ENCODE assay signal across 18 cellular contexts in genomic region chr20:56875803-56876202, GRCh38.
A peak's percentile ranks its signal among the peaks of the same experiment; 100 is the strongest.
DNase-seq lines count a peak whose midpoint lies in the region; ATAC-seq, FAIRE-seq and TF ChIP-seq lines count a peak whose summit lies in the region.
"Had no signal": no experiment of that assay in that cellular context is flagged by ENCODE, and none has a peak within 500 bp of the region (broad histone marks: within the 10 kb centered on the region; RNA-seq: fewer than 3 reads in every experiment).

No MANE protein-coding gene starts in this region.

- H3K9ac ChIP-seq in astrocyte (ENCODE audit: low read length) = no peak overlapping the region
- H3K9ac ChIP-seq: BLaER1 had no signal

- peaks cover 19% of the 10 kb centered on the region for H3K27me3 Mint-ChIP-seq in astrocyte (ENCODE audit: low read depth, unreplicated experiment)
- no peaks in the 10 kb centered on the region for H3K27me3 Mint-ChIP-seq in stimulated activated memory B cell treated with anti-CD40 and anti-IgM and Interleukin-4, amounts not matched to agents 10 μg/mL and 1 μg/mL and 100 μg/mL, for 72 hours
- H3K27me3 Mint-ChIP-seq: B cell; CD4-positive, CD25-positive, alpha-beta regulatory T cell had no signal

- no peak overlapping the region for H3K4me3 Mint-ChIP-seq in astrocyte (ENCODE audit: unreplicated experiment)
- H3K4me3 Mint-ChIP-seq in stimulated activated memory B cell treated with anti-CD40 and anti-IgM and Interleukin-4, amounts not matched to agents 10 μg/mL and 1 μg/mL and 100 μg/mL, for 72 hours = no peak overlapping the region
- H3K4me3 Mint-ChIP-seq: B cell; CD4-positive, CD25-positive, alpha-beta regulatory T cell; CD8-positive, alpha-beta T cell; GM23338; H9; HFFc6 had no signal

- no peak overlapping the region for H3K4me3 ChIP-seq in HEK293 (ENCODE audit: low read depth, low read length)
- H3K4me3 ChIP-seq in PC-9 = no peak overlapping the region
- no peak overlapping the region for H3K4me3 ChIP-seq in astrocyte (ENCODE audit: insufficient read depth, low read depth, low read length)
- H3K4me3 ChIP-seq: BLaER1, GM12878, GM23338 had no signal

- H3K27me3 ChIP-seq in PC-9 (ENCODE audit: insufficient read depth, low read depth) (no peaks in the 10 kb centered on the region), astrocyte (ENCODE audit: insufficient read depth, low read length) (no peaks in the 10 kb centered on the region)
- H3K27me3 ChIP-seq: BLaER1 had no signal

- FAIRE-seq in astrocyte (lab: Jason Lieb, UNC) (no peak), HTR-8/SVneo (lab: Jason Lieb, UNC) (no peak)
- FAIRE-seq: GM12878 had no signal

- H3K79me2 ChIP-seq in PC-9 (ENCODE audit: low read depth) = no peaks in the 10 kb centered on the region
- no peaks in the 10 kb centered on the region for H3K79me2 ChIP-seq in astrocyte (ENCODE audit: insufficient read depth, low read length)

- H4K20me1 ChIP-seq in PC-9 (ENCODE audit: insufficient read depth) (no peaks in the 10 kb centered on the region), astrocyte (ENCODE audit: insufficient read depth, low read length) (no peaks in the 10 kb centered on the region)
- H4K20me1 ChIP-seq: BLaER1 had no signal

- POLR2A ChIA-PET in HEK293 (lab: Yijun Ruan, JAX) = no interaction called here
- POLR2A ChIA-PET in PC-9 (lab: Charles Lee; ENCODE audit: unreplicated experiment) = no interaction called here

- no TSS peak for BruUV-seq in PC-9 (replicated peaks; lab: Mats Ljungman, UMichigan)

- H2AFZ ChIP-seq in PC-9 (no peak overlapping the region), astrocyte (ENCODE audit: low read depth, low read length) (no peak overlapping the region)

- H3K4me1 ChIP-seq in HEK293 (ENCODE audit: control insufficient read depth, insufficient read depth, low read length) = no peaks in the 10 kb centered on the region
- peaks cover 13% of the 10 kb centered on the region for H3K4me1 ChIP-seq in PC-9 (replicated peaks; ENCODE audit: insufficient read depth)
- H3K4me1 ChIP-seq in astrocyte (ENCODE audit: insufficient read depth, low read length) = peaks cover 2% of the 10 kb centered on the region

- H3K4me2 ChIP-seq in PC-9 = peak overlapping the region; percentile 61; the same call in 1 of the 2 replicates
- H3K4me2 ChIP-seq in astrocyte (ENCODE audit: low read length) = no peak overlapping the region
- H3K4me2 ChIP-seq: BLaER1, GM23338 had no signal

- H3K36me3 ChIP-seq in HEK293 (ENCODE audit: control insufficient read depth in 2 of 2, insufficient read depth in 1 of 2, low read length in 2 of 2) (no peaks in the 10 kb centered on the region), PC-9 (ENCODE audit: low read depth) (no peaks in the 10 kb centered on the region), astrocyte (ENCODE audit: insufficient read depth, low read length) (no peaks in the 10 kb centered on the region)
- H3K36me3 ChIP-seq: BLaER1 had no signal

- no peak for ATAC-seq in stimulated activated memory B cell treated with anti-CD40 and anti-IgM and Interleukin-4, amounts not matched to agents 10 μg/mL and 1 μg/mL and 100 μg/mL, for 72 hours
- ATAC-seq in GM19035 (IDR thresholded peaks at IDR 0.05; ENCODE audit: unreplicated experiment) = no peak
- ATAC-seq: CD8-positive, alpha-beta T cell; GM12878 had no signal

- peak overlapping the region; percentile 23 for H3K27ac Mint-ChIP-seq in astrocyte (ENCODE audit: unreplicated experiment)
- no peak overlapping the region for H3K27ac Mint-ChIP-seq in stimulated activated memory B cell treated with anti-CD40 and anti-IgM and Interleukin-4, amounts not matched to agents 10 μg/mL and 1 μg/mL and 100 μg/mL, for 72 hours
- H3K27ac Mint-ChIP-seq: B cell; CD4-positive, CD25-positive, alpha-beta regulatory T cell; CD8-positive, alpha-beta T cell; GM23338; HFFc6 had no signal

- H3K36me3 Mint-ChIP-seq in astrocyte (ENCODE audit: low read depth, unreplicated experiment) = no peaks in the 10 kb centered on the region
- H3K36me3 Mint-ChIP-seq in stimulated activated memory B cell treated with anti-CD40 and anti-IgM and Interleukin-4, amounts not matched to agents 10 μg/mL and 1 μg/mL and 100 μg/mL, for 72 hours = no peaks in the 10 kb centered on the region
- H3K36me3 Mint-ChIP-seq: CD4-positive, CD25-positive, alpha-beta regulatory T cell; CD8-positive, alpha-beta T cell had no signal

- CTCF ChIA-PET in HEK293 (lab: Yijun Ruan, JAX) (interaction anchor here (1.5 kb wide), 1 partner anchor 98 kb away, joined by 5 read pairs; no protein-coding TSS in a partner anchor), PC-9 (lab: Charles Lee) (no interaction called here)

- no peak for DNase-seq in PC-9
- DNase-seq in astrocyte (ENCODE audit: low read depth) = no peak
- no peak for DNase-seq in HTR-8/SVneo (ENCODE audit: insufficient read length, low spot score)
- DNase-seq: CD4-positive, CD25-positive, alpha-beta regulatory T cell; CD8-positive, alpha-beta T cell; DMS79; GDM1; H9 had no signal

- TF ChIP-seq CTCF in HEK293 (tag by site-specific recombination; IDR thresholded peaks at IDR 0.05) (no peak), PC-9 (conservative IDR thresholded peaks at IDR 0.05) (no peak), astrocyte (IDR thresholded peaks at IDR 0.05; ENCODE audit: insufficient read depth, low read depth, low read length) (no peak)

- peaks cover 7% of the 10 kb centered on the region; the same call in 1 of the 2 replicates for H3F3A ChIP-seq in PC-9 (ENCODE audit: insufficient read depth, low read depth)

- no peaks in the 10 kb centered on the region for H3K9me2 ChIP-seq in PC-9 (ENCODE audit: insufficient read depth)

- peaks cover 3% of the 10 kb centered on the region for H3K9me3 Mint-ChIP-seq in astrocyte (ENCODE audit: unreplicated experiment)
- peaks cover 16% of the 10 kb centered on the region for H3K9me3 Mint-ChIP-seq in stimulated activated memory B cell treated with anti-CD40 and anti-IgM and Interleukin-4, amounts not matched to agents 10 μg/mL and 1 μg/mL and 100 μg/mL, for 72 hours
- H3K9me3 Mint-ChIP-seq: GM23338, HFFc6 had no signal

- H3K4me1 Mint-ChIP-seq in astrocyte (ENCODE audit: low read depth, unreplicated experiment) = no peaks in the 10 kb centered on the region
- no peaks in the 10 kb centered on the region for H3K4me1 Mint-ChIP-seq in stimulated activated memory B cell treated with anti-CD40 and anti-IgM and Interleukin-4, amounts not matched to agents 10 μg/mL and 1 μg/mL and 100 μg/mL, for 72 hours
- H3K4me1 Mint-ChIP-seq: B cell; CD4-positive, CD25-positive, alpha-beta regulatory T cell had no signal

- intact Hi-C loops in PC-9 (cut with micrococcal nuclease; ENCODE audit: unreplicated experiment) = loop anchor here (10.0 kb wide), 1 partner anchor 251 kb away; the partner anchor contains the start of gene TFAP2C

- H3K9me3 ChIP-seq in HEK293 (ENCODE audit: control insufficient read depth, insufficient read depth, low read depth, low read length) = no peaks in the 10 kb centered on the region
- no peaks in the 10 kb centered on the region for H3K9me3 ChIP-seq in PC-9 (ENCODE audit: insufficient read depth, low read depth)
- no peaks in the 10 kb centered on the region for H3K9me3 ChIP-seq in astrocyte (ENCODE audit: insufficient read depth, low read depth, low read length)
- H3K9me3 ChIP-seq: Caco-2 had no signal

- H3K27ac ChIP-seq in HEK293 (ENCODE audit: extremely low read depth, low read depth, low read length) = no peak overlapping the region
- no peak overlapping the region for H3K27ac ChIP-seq in PC-9
- H3K27ac ChIP-seq in astrocyte (ENCODE audit: low read depth, low read length) = no peak overlapping the region
- H3K27ac ChIP-seq: BLaER1, C4-2B had no signal

TF ChIP-seq in HEK293, 187 proteins besides CTCF, POLR2A, EP300 and RAD21:
- TF ChIP-seq ZNF561 (tag by site-specific recombination; IDR thresholded peaks at IDR 0.05; ENCODE audit: borderline replicate concordance) = no peak
- TF ChIP-seq KLF9 (tag by site-specific recombination; IDR thresholded peaks at IDR 0.05; ENCODE audit: low read depth) = no peak
- TF ChIP-seq ZNF837 (tag by site-specific recombination; IDR thresholded peaks at IDR 0.05) = no peak
- TF ChIP-seq ZNF513 (tag by site-specific recombination; IDR thresholded peaks at IDR 0.05) = no peak
- peak; percentile 18; the same call in 1 of the 2 replicates for TF ChIP-seq ZNF18 (tag by site-specific recombination; IDR thresholded peaks at IDR 0.05)
- TF ChIP-seq ZNF549 (tag by site-specific recombination; IDR thresholded peaks at IDR 0.05) = no peak
- TF ChIP-seq ZNF558 (tag by site-specific recombination; IDR thresholded peaks at IDR 0.05) = peak; percentile 99
TF ChIP-seq in HEK293: peak in this region for 2.
